In the genomic region with DNA sequence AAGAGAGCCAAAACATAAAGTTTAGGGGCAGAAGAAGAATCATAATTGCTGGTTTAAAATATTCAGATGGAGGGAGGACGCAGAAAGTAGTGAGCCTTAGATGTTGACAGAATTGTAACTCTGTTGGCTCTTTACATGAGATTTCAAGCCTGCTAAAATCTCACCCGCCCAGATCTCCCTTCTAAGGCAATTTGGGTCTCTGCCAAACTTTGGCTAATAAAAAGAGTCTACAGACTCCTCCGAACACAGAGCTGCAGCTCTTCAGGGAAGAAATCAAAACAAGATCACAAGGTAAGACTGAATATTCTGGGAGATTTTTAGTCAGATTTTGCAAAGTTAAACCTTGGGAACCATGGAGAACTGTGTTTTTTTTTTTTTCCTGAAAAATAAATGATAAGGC, we compare ENCODE assay signal across 13 cellular contexts. TPM values are rescaled to one million over a fixed set of nuclear protein-coding genes. Genes with fewer than 3 reads are reported as not detected.
A peak's percentile ranks its signal among the peaks of the same experiment; 100 is the strongest.
DNase-seq lines count a peak whose midpoint lies in the region; ATAC-seq and TF ChIP-seq lines count a peak whose summit lies in the region.
"Had no signal": no experiment of that assay in that cellular context is flagged by ENCODE, and none has a peak within 500 bp of the region (broad histone marks: within the 10 kb centered on the region; RNA-seq: fewer than 3 reads in every experiment).

A gene with protein sequence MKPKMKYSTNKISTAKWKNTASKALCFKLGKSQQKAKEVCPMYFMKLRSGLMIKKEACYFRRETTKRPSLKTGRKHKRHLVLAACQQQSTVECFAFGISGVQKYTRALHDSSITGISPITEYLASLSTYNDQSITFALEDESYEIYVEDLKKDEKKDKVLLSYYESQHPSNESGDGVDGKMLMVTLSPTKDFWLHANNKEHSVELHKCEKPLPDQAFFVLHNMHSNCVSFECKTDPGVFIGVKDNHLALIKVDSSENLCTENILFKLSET (plus strand): TSS at position 246 of the 400 bp plus-strand sequence. CDS start 25,888 bp downstream, outside the sequence.

- H3K27me3 ChIP-seq in right cardiac atrium (ENCODE audit: control insufficient read depth, insufficient read depth) (no peaks in the 10 kb centered on the region), gastrocnemius medialis (no peaks in the 10 kb centered on the region)

- ATAC-seq in right cardiac atrium: peak; percentile 80 to 86
- peak; percentile 33 to 69 for ATAC-seq in gastrocnemius medialis
- no peak for ATAC-seq in GM21390 (IDR thresholded peaks at IDR 0.05; ENCODE audit: unreplicated experiment)
- ATAC-seq in natural killer cell: no peak
- no peak for ATAC-seq in GM18873 (IDR thresholded peaks at IDR 0.05; ENCODE audit: low FRiP score, unreplicated experiment)
- no peak for ATAC-seq in stimulated activated effector memory CD8-positive, alpha-beta T cell treated with anti-CD3 and anti-CD28 coated beads, Interleukin-12 subunit alpha, Interleukin-12 subunit beta, amount 100 ng/mL, for 72 hours
- ATAC-seq: CD8-positive, alpha-beta T cell had no signal

- TF ChIP-seq CTCF in gastrocnemius medialis (IDR thresholded peaks at IDR 0.05 in 4 of 5, conservative IDR thresholded peaks at IDR 0.05 in 1 of 5) (no peak), natural killer cell (IDR thresholded peaks at IDR 0.05) (no peak)

- no peaks in the 10 kb centered on the region for H3K36me3 ChIP-seq in gastrocnemius medialis

- no peaks in the 10 kb centered on the region for H3K36me3 Mint-ChIP-seq in natural killer cell
- no peaks in the 10 kb centered on the region for H3K36me3 Mint-ChIP-seq in stimulated activated effector memory CD8-positive, alpha-beta T cell treated with anti-CD3 and anti-CD28 coated beads, Interleukin-12 subunit alpha, Interleukin-12 subunit beta, amount 100 ng/mL, for 72 hours
- H3K36me3 Mint-ChIP-seq: CD8-positive, alpha-beta T cell; memory B cell had no signal

- H3K4me1 ChIP-seq in right cardiac atrium (ENCODE audit: control insufficient read depth, insufficient read depth, low read length) (peaks cover 2% of the 10 kb centered on the region), gastrocnemius medialis (no peaks in the 10 kb centered on the region)

- no peak within 1 kb of the TSS for H3K4me3 Mint-ChIP-seq in natural killer cell
- H3K4me3 Mint-ChIP-seq in stimulated activated effector memory CD8-positive, alpha-beta T cell treated with anti-CD3 and anti-CD28 coated beads, Interleukin-12 subunit alpha, Interleukin-12 subunit beta, amount 100 ng/mL, for 72 hours: no peak within 1 kb of the TSS
- H3K4me3 Mint-ChIP-seq: CD8-positive, alpha-beta T cell; memory B cell had no signal

- WGBS in adipose tissue, 3 donors: 23 to 43% (median 40%) methylated on average over 3 of the region's 3 CpGs
- WGBS in right cardiac atrium: 27% methylated on average over 3 of the region's 3 CpGs

- H3K9me3 Mint-ChIP-seq in natural killer cell: no peaks in the 10 kb centered on the region
- H3K9me3 Mint-ChIP-seq in stimulated activated effector memory CD8-positive, alpha-beta T cell treated with anti-CD3 and anti-CD28 coated beads, Interleukin-12 subunit alpha, Interleukin-12 subunit beta, amount 100 ng/mL, for 72 hours: peaks cover under 1% of the 10 kb centered on the region

- peaks cover 21 to 62% of the 10 kb centered on the region in 2 donors for H3K27me3 Mint-ChIP-seq in natural killer cell (ENCODE audit: low read depth in 2 of 2)

- in situ Hi-C loops in G401 (cut with HindIII; ENCODE audit: low sequenced_read_pairs) (no loop called here), gastrocnemius medialis (cut with MboI; ENCODE audit: low sequenced_read_pairs in 4 of 4) (no loop called here)

- H3K9me3 ChIP-seq in right cardiac atrium (ENCODE audit: control insufficient read depth, low read length) (peaks cover 1% of the 10 kb centered on the region), gastrocnemius medialis (no peaks in the 10 kb centered on the region)

- DNase-seq in G401 (ENCODE audit: low spot score) (peak; percentile 11), right cardiac atrium (no peak), gastrocnemius medialis (peak in 1 of 2 donors; percentile 4), natural killer cell (no peak)
- no peak for DNase-seq in stimulated activated effector memory CD8-positive, alpha-beta T cell treated with anti-CD3 and anti-CD28 coated beads, Interleukin-12 subunit alpha, Interleukin-12 subunit beta, amount 100 ng/mL, for 72 hours (ENCODE audit: low spot score in 2 of 2)
- DNase-seq: CD8-positive, alpha-beta T cell; GOT3; NCI-H2029 had no signal

- TF ChIP-seq POLR2A in gastrocnemius medialis (IDR thresholded peaks at IDR 0.05): no peak

- H3K4me1 Mint-ChIP-seq in natural killer cell: no peaks in the 10 kb centered on the region
- no peaks in the 10 kb centered on the region for H3K4me1 Mint-ChIP-seq in stimulated activated effector memory CD8-positive, alpha-beta T cell treated with anti-CD3 and anti-CD28 coated beads, Interleukin-12 subunit alpha, Interleukin-12 subunit beta, amount 100 ng/mL, for 72 hours
- H3K4me1 Mint-ChIP-seq: memory B cell had no signal

- H3K4me3 ChIP-seq in right cardiac atrium (ENCODE audit: low read length) (peak within 1 kb of the TSS; percentile 77), gastrocnemius medialis (peak within 1 kb of the TSS in 2 of 4 donors; percentile 10 to 17)

- no peak within 1 kb of the TSS for H3K27ac ChIP-seq in adipose tissue (ENCODE audit: low read depth, low read length)
- peak within 1 kb of the TSS; percentile 74 for H3K27ac ChIP-seq in right cardiac atrium (ENCODE audit: low read length)
- H3K27ac ChIP-seq in gastrocnemius medialis: peak within 1 kb of the TSS; percentile 4 to 33 (median 10)

- H3K27ac Mint-ChIP-seq in natural killer cell: no peak within 1 kb of the TSS
- H3K27ac Mint-ChIP-seq in stimulated activated effector memory CD8-positive, alpha-beta T cell treated with anti-CD3 and anti-CD28 coated beads, Interleukin-12 subunit alpha, Interleukin-12 subunit beta, amount 100 ng/mL, for 72 hours: no peak within 1 kb of the TSS
- H3K27ac Mint-ChIP-seq: CD8-positive, alpha-beta T cell; memory B cell had no signal

- intact Hi-C loops in right cardiac atrium (cut with DNase I): loop anchor here in 1 of 4 donors (10.0 kb wide), 1 partner anchor 59 kb away; no protein-coding TSS in a partner anchor
- intact Hi-C loops in gastrocnemius medialis (cut with DNase I; ENCODE audit: low total_unique reads): no loop called here
- intact Hi-C loops in natural killer cell (cut with micrococcal nuclease): loop anchor here (10.0 kb wide), 1 partner anchor 161 kb away; no protein-coding TSS in a partner anchor

RNA-seq across cellular contexts. Expression of the gene that starts here (rescaled TPM):
- not detected in 2 replicates for total RNA-seq in G401 (2014; rRNA removed; shearing (Covaris generic))
- polyA plus RNA-seq in adipose tissue (10 to 100 TPM in 2 of 3 donors, 1 to 10 TPM in 1; 2.7 to 93.9 (median 27.8) TPM), right cardiac atrium (42.0 TPM)
- total RNA-seq in right cardiac atrium (10 to 100 TPM; 45.2 to 79.1 (median 57.0) TPM), gastrocnemius medialis (1 to 10 TPM; 1.6 to 3.1 (median 1.9) TPM), natural killer cell (not detected)
- total RNA-seq: CD8-positive, alpha-beta T cell; T-helper 1 cell treated with Interleukin-12 subunit alpha and Interleukin-12 subunit beta and Interleukin-4 antibody, amounts not matched to agents 30 ng/mL and 1 ng/mL, for 36 hours had no signal

Comparison
In these comparisons a context has a peak if more than half of its experiments do, and no peak if none do; other contexts are left out.
1. RNA of the gene that starts here (total RNA-seq): 45.2 to 79.1 TPM in right cardiac atrium; 1.6 to 3.1 TPM in gastrocnemius medialis, not detected in G401 and not detected in natural killer cell; every median in the first group is over 10 times any median in the second.
2. Peak in DNase-seq in G401; RNA of the gene not detected or under 1 TPM.
3. ATAC-seq: peak in right cardiac atrium (2 of 2) and gastrocnemius medialis (2 of 2); none in GM21390 (single experiment), natural killer cell (0 of 3), GM18873 (single experiment) and stimulated activated effector memory CD8-positive, alpha-beta T cell treated with anti-CD3 and anti-CD28 coated beads, Interleukin-12 subunit alpha, Interleukin-12 subunit beta, amount 100 ng/mL, for 72 hours (single experiment).